25 cellular contexts compared by ENCODE assay signal in the genomic region with DNA sequence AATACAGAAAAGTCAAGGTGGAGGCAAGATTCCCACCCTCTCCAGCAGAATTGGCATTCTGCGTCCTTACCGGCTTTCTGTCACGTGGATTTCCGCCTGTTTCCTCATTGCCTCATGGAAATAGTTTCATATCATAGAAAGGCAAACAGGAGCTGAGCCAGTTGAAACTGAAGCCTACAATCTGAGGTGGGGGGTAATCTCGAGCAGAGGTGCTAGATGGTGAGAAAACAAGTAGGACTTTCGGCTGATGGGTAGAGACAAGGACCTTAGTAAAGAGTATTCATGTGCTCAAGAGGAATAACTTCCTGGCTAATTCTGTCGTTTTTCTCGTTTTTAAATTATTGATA.
"Had no signal": no experiment of that assay in that cellular context is flagged by ENCODE, and none has a peak within 500 bp of the region (broad histone marks: within the 10 kb centered on the region; RNA-seq: fewer than 3 reads in every experiment).

No MANE protein-coding gene starts in this region.

- H3K27me3 ChIP-seq: SJSA1 had no signal

- H3K27me3 Mint-ChIP-seq: IgD-negative memory B cell had no signal

- H3K9me3 Mint-ChIP-seq: IgD-negative memory B cell had no signal

- H3K4me3 Mint-ChIP-seq: IgD-negative memory B cell had no signal

- H3K4me3 ChIP-seq: K562, SJSA1 had no signal

- H3K9me3 ChIP-seq: SJSA1, SK-N-SH had no signal

- ATAC-seq: K562 had no signal

- H3K27ac ChIP-seq: KMS-11, SJSA1 had no signal

- DNase-seq: Kasumi-1, MV-4-11, NCI-H1092, NCI-H1105 treated with DMSO at 0.1 percent for 48 hours, NCI-H1417 treated with DMSO at 0.1 percent for 48 hours, NCI-H146, NCI-H1694 treated with DMSO at 0.1 percent for 48 hours, NCI-H1930, NCI-H2081, NCI-H2107, NCI-H226, NCI-H446, NCI-H510A, NCI-H524 treated with DMSO at 0.1 percent for 48 hours, NCI-H69, NCI-H774, Right ventricle myocardium superior, RPMI8226, SIG-M5, SK-N-SH, SW 1271 had no signal

- H3K4me1 ChIP-seq: SJSA1 had no signal
